ENCODE assay signal across 30 cellular contexts in genomic region chr16:83211711-83212110, GRCh38.
DNase-seq lines count a peak whose midpoint lies in the region; ATAC-seq and TF ChIP-seq lines count a peak whose summit lies in the region.
"Had no signal": no experiment of that assay in that cellular context is flagged by ENCODE, and none has a peak within 500 bp of the region (broad histone marks: within the 10 kb centered on the region; RNA-seq: fewer than 3 reads in every experiment).

No MANE protein-coding gene starts in this region.

- H3K27me3 Mint-ChIP-seq in WTC11 (ENCODE audit: low read depth), result no peaks in the 10 kb centered on the region; the same call in 1 of the 2 replicates
- H3K27me3 Mint-ChIP-seq in activated naive CD4-positive, alpha-beta T cell treated with anti-CD3 and anti-CD28 coated beads, Interleukin-2, amount 10 ng/mL, durations not matched to agents 7 days and 5 days, result no peaks in the 10 kb centered on the region
- H3K27me3 Mint-ChIP-seq: activated CD4-positive, alpha-beta memory T cell treated with anti-CD3 and anti-CD28 coated beads for 36 hours; stimulated activated memory B cell treated with anti-CD40 and anti-IgM and Interleukin-4, amounts not matched to agents 10 μg/mL and 1 μg/mL and 100 μg/mL, for 72 hours had no signal

- no peak overlapping the region for H3K4me3 Mint-ChIP-seq in WTC11
- no peak overlapping the region for H3K4me3 Mint-ChIP-seq in activated naive CD4-positive, alpha-beta T cell treated with anti-CD3 and anti-CD28 coated beads, Interleukin-2, amount 10 ng/mL, durations not matched to agents 7 days and 5 days
- H3K4me3 Mint-ChIP-seq: activated CD4-positive, alpha-beta memory T cell treated with anti-CD3 and anti-CD28 coated beads for 36 hours; activated naive CD4-positive, alpha-beta T cell treated with anti-CD3 and anti-CD28 coated beads for 36 hours; activated T-helper 1 cell treated with anti-CD3 and anti-CD28 coated beads, Interleukin-12 subunit alpha, Interleukin-12 subunit beta, Interleukin-2, Interleukin-4 antibody, amounts not matched to agents 30 ng/mL and 10 ng/mL and 1 ng/mL, durations not matched to agents 14 hours and 24 hours and 36 hours; brain; naive thymus-derived CD4-positive, alpha-beta T cell; stimulated activated memory B cell treated with anti-CD40 and anti-IgM and Interleukin-4, amounts not matched to agents 10 μg/mL and 1 μg/mL and 100 μg/mL, for 72 hours; T-helper 1 cell treated with Interleukin-12 subunit alpha and Interleukin-12 subunit beta and Interleukin-4 antibody, amounts not matched to agents 30 μg/mL and 1 μg/mL, for 36 hours had no signal

- ATAC-seq in WTC11, result peak; percentile 57
- ATAC-seq: activated CD4-positive, CD25-positive, alpha-beta regulatory T cell treated with anti-CD3 and anti-CD28 coated beads, Interleukin-2, amount 50 U/mL, for 24 hours; naive thymus-derived CD4-positive, alpha-beta T cell; psoas muscle; stimulated activated memory B cell treated with anti-CD40 and anti-IgM and Interleukin-4, amounts not matched to agents 10 μg/mL and 1 μg/mL and 100 μg/mL, for 72 hours had no signal

- peaks cover 2% of the 10 kb centered on the region; the same call in 1 of the 2 replicates for H3K36me3 Mint-ChIP-seq in WTC11
- no peaks in the 10 kb centered on the region for H3K36me3 Mint-ChIP-seq in activated naive CD4-positive, alpha-beta T cell treated with anti-CD3 and anti-CD28 coated beads, Interleukin-2, amount 10 ng/mL, durations not matched to agents 7 days and 5 days
- H3K36me3 Mint-ChIP-seq: activated CD4-positive, alpha-beta memory T cell treated with anti-CD3 and anti-CD28 coated beads for 36 hours; brain; naive thymus-derived CD4-positive, alpha-beta T cell; stimulated activated memory B cell treated with anti-CD40 and anti-IgM and Interleukin-4, amounts not matched to agents 10 μg/mL and 1 μg/mL and 100 μg/mL, for 72 hours had no signal

- H3K27ac Mint-ChIP-seq in WTC11, result peak overlapping the region; percentile 4; the same call in 1 of the 2 replicates
- H3K27ac Mint-ChIP-seq in activated naive CD4-positive, alpha-beta T cell treated with anti-CD3 and anti-CD28 coated beads, Interleukin-2, amount 10 ng/mL, durations not matched to agents 7 days and 5 days, result no peak overlapping the region
- H3K27ac Mint-ChIP-seq: activated CD4-positive, alpha-beta memory T cell treated with anti-CD3 and anti-CD28 coated beads for 36 hours; activated naive CD4-positive, alpha-beta T cell treated with anti-CD3 and anti-CD28 coated beads for 36 hours; activated T-helper 1 cell treated with anti-CD3 and anti-CD28 coated beads, Interleukin-12 subunit alpha, Interleukin-12 subunit beta, Interleukin-2, Interleukin-4 antibody, amounts not matched to agents 30 ng/mL and 10 ng/mL and 1 ng/mL, durations not matched to agents 14 hours and 24 hours and 36 hours; brain; naive thymus-derived CD4-positive, alpha-beta T cell; stimulated activated memory B cell treated with anti-CD40 and anti-IgM and Interleukin-4, amounts not matched to agents 10 μg/mL and 1 μg/mL and 100 μg/mL, for 72 hours; T-helper 1 cell treated with Interleukin-12 subunit alpha and Interleukin-12 subunit beta and Interleukin-4 antibody, amounts not matched to agents 30 μg/mL and 1 μg/mL, for 36 hours had no signal

- DNase-seq in cardiac muscle cell (ENCODE audit: low read depth in 1 of 2, low spot score in 1 of 2) (peak; percentile 2 to 44), right atrium auricular region (ENCODE audit: low spot score) (no peak), WTC11 (ENCODE audit: low spot score) (no peak), fibroblast of pulmonary artery (ENCODE audit: low read depth) (peak; percentile 5), skeletal muscle cell (ENCODE audit: low read depth) (peak; percentile 5), SW480 (ENCODE audit: low spot score) (no peak), CD1c-positive myeloid dendritic cell (ENCODE audit: extremely low spot score) (no peak)
- DNase-seq in activated naive CD4-positive, alpha-beta T cell treated with anti-CD3 and anti-CD28 coated beads, Interleukin-2, amount 10 ng/mL, durations not matched to agents 7 days and 5 days, result no peak
- DNase-seq: activated CD4-positive, alpha-beta memory T cell treated with anti-CD3 and anti-CD28 coated beads for 36 hours; activated CD8-positive, alpha-beta memory T cell treated with anti-CD3 and anti-CD28 coated beads, Interleukin-2, amount 50 U/mL, for 48 hours; activated naive CD4-positive, alpha-beta T cell treated with anti-CD3 and anti-CD28 coated beads for 36 hours; adrenal gland; BE2C; effector CD4-positive, alpha-beta T cell; glutamatergic neuron; naive thymus-derived CD4-positive, alpha-beta T cell; NCI-H1436; NCI-H2107; NCI-H446; nucleus accumbens; psoas muscle; SK-N-SH; trophoblast cell had no signal

- no peaks in the 10 kb centered on the region for H3K9me3 ChIP-seq in cardiac muscle cell (ENCODE audit: low read depth)
- peaks cover 0 to 7% of the 10 kb centered on the region in 2 donors for H3K9me3 ChIP-seq in right atrium auricular region
- H3K9me3 ChIP-seq: adrenal gland, BE2C, psoas muscle, SK-N-SH had no signal

- CTCF ChIA-PET in WTC11 (lab: Charles Lee), result interaction anchor here (1.1 to 5.8 kb wide), 4 partner anchors 12 to 755 kb away, joined by 3 to 60 read pairs (median 4); no protein-coding TSS in a partner anchor
- CTCF ChIA-PET in activated naive CD4-positive, alpha-beta T cell treated with anti-CD3 and anti-CD28 coated beads, Interleukin-2, amount 10 ng/mL, durations not matched to agents 7 days and 5 days (lab: Charles Lee), result no interaction called here

- no peak for TF ChIP-seq CTCF in cardiac muscle cell (IDR thresholded peaks at IDR 0.05; ENCODE audit: low read depth, low read length)
- no peak for TF ChIP-seq CTCF in right atrium auricular region (IDR thresholded peaks at IDR 0.05)
- TF ChIP-seq CTCF in WTC11 (IDR thresholded peaks at IDR 0.05), result no peak
- no peak for TF ChIP-seq CTCF in fibroblast of pulmonary artery (IDR thresholded peaks at IDR 0.05; ENCODE audit: low read length, missing control alignments)

- H3K27ac ChIP-seq in cardiac muscle cell (peak overlapping the region; percentile 66), right atrium auricular region (peak overlapping the region in 1 of 2 donors; percentile 13)
- H3K27ac ChIP-seq: adrenal gland, epithelial cell of prostate, KMS-11, psoas muscle had no signal

- POLR2A ChIA-PET in WTC11 (lab: Charles Lee), result interaction anchor here (0.6 kb wide), 1 partner anchor 8 kb away, joined by 3 read pairs; no protein-coding TSS in a partner anchor

- H3K4me3 ChIP-seq in cardiac muscle cell (no peak overlapping the region), right atrium auricular region (no peak overlapping the region), fibroblast of pulmonary artery (replicated peaks; ENCODE audit: low read depth, low read length) (no peak overlapping the region), skeletal muscle cell (ENCODE audit: low read depth, low read length) (no peak overlapping the region)
- H3K4me3 ChIP-seq: adrenal gland, psoas muscle had no signal

- peaks cover 8% of the 10 kb centered on the region for H3K4me1 Mint-ChIP-seq in WTC11
- H3K4me1 Mint-ChIP-seq in activated naive CD4-positive, alpha-beta T cell treated with anti-CD3 and anti-CD28 coated beads, Interleukin-2, amount 10 ng/mL, durations not matched to agents 7 days and 5 days, result no peaks in the 10 kb centered on the region
- H3K4me1 Mint-ChIP-seq: stimulated activated memory B cell treated with anti-CD40 and anti-IgM and Interleukin-4, amounts not matched to agents 10 μg/mL and 1 μg/mL and 100 μg/mL, for 72 hours had no signal

- H3K9me3 Mint-ChIP-seq in WTC11, result peaks cover 10% of the 10 kb centered on the region
- H3K9me3 Mint-ChIP-seq in activated naive CD4-positive, alpha-beta T cell treated with anti-CD3 and anti-CD28 coated beads, Interleukin-2, amount 10 ng/mL, durations not matched to agents 7 days and 5 days, result peaks cover 5% of the 10 kb centered on the region
- H3K9me3 Mint-ChIP-seq: activated T-helper 1 cell treated with anti-CD3 and anti-CD28 coated beads, Interleukin-12 subunit alpha, Interleukin-12 subunit beta, Interleukin-2, Interleukin-4 antibody, amounts not matched to agents 30 ng/mL and 10 ng/mL and 1 ng/mL, durations not matched to agents 14 hours and 24 hours and 36 hours had no signal

- H3K27me3 ChIP-seq in cardiac muscle cell (no peaks in the 10 kb centered on the region), right atrium auricular region (no peaks in the 10 kb centered on the region)
- H3K27me3 ChIP-seq: adrenal gland, BE2C had no signal

- H3K36me3 ChIP-seq in cardiac muscle cell (no peaks in the 10 kb centered on the region), right atrium auricular region (no peaks in the 10 kb centered on the region)
- H3K36me3 ChIP-seq: adrenal gland, BE2C had no signal

- H3K4me1 ChIP-seq in cardiac muscle cell (ENCODE audit: low read depth) (peaks cover 17% of the 10 kb centered on the region), right atrium auricular region (no peaks in the 10 kb centered on the region)
- H3K4me1 ChIP-seq: adrenal gland, BE2C, psoas muscle had no signal

TF ChIP-seq in WTC11, 78 proteins besides CTCF, POLR2A, EP300 and RAD21 (continues in another document):
- no peak for TF ChIP-seq FOXP4 (CRISPR knock-in tag; IDR thresholded peaks at IDR 0.05)

Comparison
In these comparisons a context has a peak if more than half of its experiments do, and no peak if none do; other contexts are left out.
1. DNase-seq: peak in cardiac muscle cell (2 of 2), fibroblast of pulmonary artery (single experiment) and skeletal muscle cell (single experiment); none in right atrium auricular region (single experiment), WTC11 (single experiment), activated naive CD4-positive, alpha-beta T cell treated with anti-CD3 and anti-CD28 coated beads, Interleukin-2, amount 10 ng/mL, durations not matched to agents 7 days and 5 days (single experiment), SW480 (single experiment) and CD1c-positive myeloid dendritic cell (single experiment).